Comparison of ENCODE assay signal across 1 cellular context in genomic region chr19:58497634-58498170, GRCh38.
TF ChIP-seq lines count a peak whose summit lies in the region.

No MANE protein-coding gene starts in this region.

TF ChIP-seq in HepG2, 621 proteins besides CTCF, POLR2A, EP300 and RAD21:
- no peak for TF ChIP-seq ZNF800 (CRISPR knock-in tag; IDR thresholded peaks at IDR 0.05)
- no peak for TF ChIP-seq PAWR (CRISPR knock-in tag; IDR thresholded peaks at IDR 0.05; ENCODE audit: borderline replicate concordance)
- TF ChIP-seq ZBTB40 (IDR thresholded peaks at IDR 0.05) = no peak
- TF ChIP-seq ZBTB40 (CRISPR knock-in tag; IDR thresholded peaks at IDR 0.05) = 0 out of 2 replicates have a peak, but pooled peaks have one; percentile 26
